In genomic region chr6:35919827-35920751, GRCh38 we compare ENCODE assay signal across 8 cellular contexts. TPM values are rescaled to one million over a fixed set of nuclear protein-coding genes. Genes with fewer than 3 reads are reported as not detected.
DNase-seq lines count a peak whose midpoint lies in the region; ATAC-seq and TF ChIP-seq lines count a peak whose summit lies in the region.

No MANE protein-coding gene starts in this region.

- H3K4me3 ChIP-seq in HUES64 (ENCODE audit: low read length), result peak overlapping the region; percentile 96

- under 1% methylated on average over 50 of the region's 50 CpGs for WGBS in HUES64

- H3K27ac ChIP-seq in HUES64 (ENCODE audit: low read depth, low read length) (peak overlapping the region; percentile 64), VCaP (peak overlapping the region; percentile 81)

- DNase-seq in DMS53 (lab: John Stamatoyannopoulos, UW) (peak; percentile 60), cerebellum (ENCODE audit: low spot score) (peak; percentile 38), left lobe of liver (ENCODE audit: low spot score) (peak; percentile 57), NCI-H446 treated with DMSO at 0.1 percent for 48 hours (lab: John Stamatoyannopoulos, UW) (no peak)
- DNase-seq in stimulated activated CD4-positive, alpha-beta T cell treated with anti-CD3 and anti-CD28 coated beads, Interleukin-4, amount 100 ng/mL, for 1 hour, result peak; percentile 52

- no peaks in the 10 kb centered on the region for H3K9me3 ChIP-seq in HUES64 (ENCODE audit: insufficient read depth, low read depth, low read length)

- peaks cover 18% of the 10 kb centered on the region for H3K4me1 ChIP-seq in HUES64 (ENCODE audit: insufficient read depth, low read length)

- peak; percentile 32 for ATAC-seq in GM21390 (IDR thresholded peaks at IDR 0.05; ENCODE audit: unreplicated experiment)
- ATAC-seq in left lobe of liver, result peak; percentile 44

- H3K27me3 ChIP-seq in HUES64 (ENCODE audit: insufficient read depth, low read length), result no peaks in the 10 kb centered on the region

- H3K9ac ChIP-seq in HUES64 (ENCODE audit: low read depth, low read length), result peak overlapping the region; percentile 94

- peaks cover 25% of the 10 kb centered on the region for H3K36me3 ChIP-seq in HUES64 (ENCODE audit: insufficient read depth, low read length)

- TF ChIP-seq CTCF in VCaP (conservative IDR thresholded peaks at IDR 0.05), result no peak

RNA-seq across cellular contexts. Expression of gene SRPK1, which starts 0.8 kb away (rescaled TPM):
- 61.7 TPM for polyA plus RNA-seq in HUES64 (2013, experiment 1 of 2)
- polyA plus RNA-seq in HUES64 (2013, experiment 2 of 2), result 71.0 TPM
- total RNA-seq in cerebellum, result 85.3 TPM
- total RNA-seq in left lobe of liver, result 22.9 TPM
